ENCODE assay signal across 9 cellular contexts in genomic region chr3:160134964-160135363, GRCh38.
DNase-seq lines count a peak whose midpoint lies in the region; ATAC-seq and TF ChIP-seq lines count a peak whose summit lies in the region.
"Had no signal": no experiment of that assay in that cellular context is flagged by ENCODE, and none has a peak within 500 bp of the region (broad histone marks: within the 10 kb centered on the region; RNA-seq: fewer than 3 reads in every experiment).

No MANE protein-coding gene starts in this region.

- H4K20me1 ChIP-seq in PC-3 (ENCODE audit: low read length): no peaks in the 10 kb centered on the region

- no TSS peak for BruUV-seq in PC-3 (replicated peaks; lab: Mats Ljungman, UMichigan)

- POLR2A ChIA-PET in PC-3 (lab: Charles Lee; ENCODE audit: unreplicated experiment): no interaction called here

- H3K4me1 ChIP-seq in PC-3 (ENCODE audit: insufficient read depth, low read length) (peaks cover 14% of the 10 kb centered on the region), upper lobe of right lung (peaks cover 4% of the 10 kb centered on the region)

- no peak overlapping the region for H2AFZ ChIP-seq in PC-3 (ENCODE audit: low read length)

- CTCF ChIA-PET in PC-3 (lab: Charles Lee): no interaction called here

- intact Hi-C loops in PC-3 (cut with micrococcal nuclease): no loop called here
- intact Hi-C loops in upper lobe of right lung (cut with DNase I): no loop called here

- no peaks in the 10 kb centered on the region for H3F3A ChIP-seq in PC-3 (ENCODE audit: low read length, unreplicated experiment)

- no peak overlapping the region for H3K9ac ChIP-seq in PC-3 (ENCODE audit: low read length)

- H3K27me3 ChIP-seq in PC-3 (ENCODE audit: low read length): no peaks in the 10 kb centered on the region
- H3K27me3 ChIP-seq in upper lobe of right lung: no peaks in the 10 kb centered on the region

- H3K9me3 ChIP-seq in PC-3 (ENCODE audit: low read length) (no peaks in the 10 kb centered on the region), upper lobe of right lung (no peaks in the 10 kb centered on the region)

- no peak overlapping the region for H3K4me2 ChIP-seq in PC-3 (ENCODE audit: low read length)

- no peaks in the 10 kb centered on the region for H3K9me2 ChIP-seq in PC-3 (replicated peaks; ENCODE audit: low read length)

- no peak for ATAC-seq in PC-3
- peak; percentile 49 for ATAC-seq in upper lobe of right lung
- ATAC-seq in HG03378 (IDR thresholded peaks at IDR 0.05; ENCODE audit: unreplicated experiment): no peak
- ATAC-seq: stimulated activated memory B cell treated with anti-CD40 and anti-IgM and Interleukin-4, amounts not matched to agents 10 μg/mL and 1 μg/mL and 100 μg/mL, for 72 hours had no signal

- H3K36me3 ChIP-seq in PC-3 (ENCODE audit: low read depth, low read length): no peaks in the 10 kb centered on the region
- no peaks in the 10 kb centered on the region for H3K36me3 ChIP-seq in upper lobe of right lung

- no peaks in the 10 kb centered on the region for H3K79me2 ChIP-seq in PC-3 (ENCODE audit: low read length)

- H3K4me3 ChIP-seq in PC-3 (ENCODE audit: low read length) (no peak overlapping the region), fibroblast of mammary gland (ENCODE audit: control insufficient read depth, low read depth, low read length) (no peak overlapping the region), upper lobe of right lung (no peak overlapping the region)

- DNase-seq in H4 (ENCODE audit: low spot score) (peak; percentile 66), PC-3 (peak; percentile 21), fibroblast of mammary gland (ENCODE audit: low read depth) (peak; percentile 87), upper lobe of right lung (no peak), germinal center (ENCODE audit: low spot score) (no peak), NCI-H2081 (lab: John Stamatoyannopoulos, UW) (no peak)
- DNase-seq: DMS79 treated with DMSO at 0.1 percent for 48 hours had no signal

- H3K27ac ChIP-seq in PC-3 (ENCODE audit: low read length): no peak overlapping the region
- H3K27ac ChIP-seq in upper lobe of right lung: no peak overlapping the region

- no peak for TF ChIP-seq CTCF in PC-3 (conservative IDR thresholded peaks at IDR 0.05; ENCODE audit: low read depth, low read length)
- TF ChIP-seq CTCF in fibroblast of mammary gland (conservative IDR thresholded peaks at IDR 0.05; ENCODE audit: control insufficient read depth, insufficient read depth, low read depth, low read length): no peak
- TF ChIP-seq CTCF in upper lobe of right lung (IDR thresholded peaks at IDR 0.05): no peak

Comparison
In these comparisons a context has a peak if more than half of its experiments do, and no peak if none do; other contexts are left out.
1. DNase-seq: peak in H4 (single experiment), PC-3 (single experiment) and fibroblast of mammary gland (single experiment); none in upper lobe of right lung (single experiment), germinal center (single experiment) and NCI-H2081 (0 of 2).